ENCODE assay signal across 15 cellular contexts in the genomic region with DNA sequence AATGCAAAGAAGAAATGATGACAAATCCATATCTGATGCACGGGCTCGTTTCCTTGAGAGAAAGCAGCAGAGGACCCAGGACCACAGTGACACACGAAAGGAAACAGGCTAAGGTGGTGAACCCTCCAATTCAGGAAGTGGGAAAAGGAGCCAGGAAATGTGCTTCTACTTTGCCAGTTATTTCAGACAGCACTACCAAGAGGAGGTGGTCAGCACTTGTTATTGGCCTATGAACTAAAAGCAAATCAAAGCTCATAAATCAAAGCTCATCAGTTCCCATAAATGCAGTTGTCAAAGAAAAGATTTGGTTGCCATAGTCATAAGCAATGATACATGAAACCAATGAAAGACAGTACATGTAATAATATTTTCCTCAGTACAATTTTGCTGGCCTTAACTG. TPM values are rescaled to one million over a fixed set of nuclear protein-coding genes. Genes with fewer than 3 reads are reported as not detected.
DNase-seq lines count a peak whose midpoint lies in the region; ATAC-seq and TF ChIP-seq lines count a peak whose summit lies in the region.
"Had no signal": no experiment of that assay in that cellular context is flagged by ENCODE, and none has a peak within 500 bp of the region (broad histone marks: within the 10 kb centered on the region; RNA-seq: fewer than 3 reads in every experiment).

No MANE protein-coding gene starts in this region.

- no peak overlapping the region for H3K4me2 ChIP-seq in OCI-LY7 (ENCODE audit: low read length)

- CTCF ChIA-PET in OCI-LY7 (lab: Charles Lee; ENCODE audit: unreplicated experiment) (no interaction called here), activated B cell treated with CpG ODN at 0.5 μM for 24 hours (lab: Charles Lee) (interaction anchor here (1.0 kb wide), 1 partner anchor 36 kb away, joined by 3 read pairs; no protein-coding TSS in a partner anchor)

- intact Hi-C loops in OCI-LY7 (cut with micrococcal nuclease; ENCODE audit: unreplicated experiment) (no loop called here), activated B cell treated with CpG ODN at 0.5 μM for 24 hours (cut with micrococcal nuclease) (no loop called here), uterus (cut with DNase I; ENCODE audit: low total_unique reads) (no loop called here), psoas muscle (cut with DNase I) (no loop called here)

- no peak overlapping the region for H3K27ac ChIP-seq in OCI-LY7 (ENCODE audit: low read depth, low read length, poor library complexity, severe bottlenecking)
- no peak overlapping the region for H3K27ac ChIP-seq in uterus
- no peak overlapping the region for H3K27ac ChIP-seq in psoas muscle
- H3K27ac ChIP-seq: C4-2B had no signal

- H3K36me3 Mint-ChIP-seq in activated B cell treated with CpG ODN at 0.5 μM for 24 hours (ENCODE audit: low read depth): peaks cover 73% of the 10 kb centered on the region

- no peaks in the 10 kb centered on the region for H3K9me2 ChIP-seq in OCI-LY7 (ENCODE audit: insufficient read depth, low read length)

- POLR2A ChIA-PET in OCI-LY7 (lab: Charles Lee): interaction anchor here (0.6 to 0.7 kb wide), 3 partner anchors 66 to 1376 kb away, joined by 4 to 5 read pairs (median 4); no protein-coding TSS in a partner anchor
- POLR2A ChIA-PET in activated B cell treated with CpG ODN at 0.5 μM for 24 hours (lab: Charles Lee): interaction anchor here (1.3 kb wide), 1 partner anchor 12 kb away, joined by 3 read pairs; the partner anchor contains the start of gene CLTC

- H3K27ac Mint-ChIP-seq in activated B cell treated with CpG ODN at 0.5 μM for 24 hours: peak overlapping the region; percentile 44

- DNase-seq in GDM1 (lab: John Stamatoyannopoulos, UW): peak; percentile 22
- no peak for DNase-seq in OCI-LY7 (ENCODE audit: low spot score)
- DNase-seq in activated B cell treated with CpG ODN at 0.5 μM for 24 hours: no peak
- peak; percentile 16 to 60 for DNase-seq in lung microvascular endothelial cell (ENCODE audit: low read depth in 2 of 2)
- DNase-seq in uterus: no peak
- no peak for DNase-seq in NK-92 treated with Interleukin-12 subunit alpha and Interleukin-12 subunit beta, amount 100 ng/mL, for 24 hours (lab: John Stamatoyannopoulos, UW)
- no peak for DNase-seq in omental fat pad (ENCODE audit: low spot score)
- no peak for DNase-seq in psoas muscle
- DNase-seq: DMS153, DMS79 treated with DMSO at 0.1 percent for 48 hours, EL had no signal

- H3K27me3 ChIP-seq in uterus (no peaks in the 10 kb centered on the region), psoas muscle (ENCODE audit: insufficient read depth in 3 of 3, low read length in 2 of 3) (no peaks in the 10 kb centered on the region)
- H3K27me3 ChIP-seq: BE2C had no signal

- H3K79me2 ChIP-seq in OCI-LY7 (ENCODE audit: insufficient read depth, low read depth, low read length): no peaks in the 10 kb centered on the region

- no peak for TF ChIP-seq POLR2A in uterus (IDR thresholded peaks at IDR 0.05)

- TSS peak; percentile 38 for BruUV-seq in OCI-LY7 (replicated peaks; lab: Mats Ljungman, UMichigan)

- H3K27me3 Mint-ChIP-seq in activated B cell treated with CpG ODN at 0.5 μM for 24 hours: no peaks in the 10 kb centered on the region
- H3K27me3 Mint-ChIP-seq: CD4-positive, alpha-beta memory T cell had no signal

- H4K20me1 ChIP-seq in OCI-LY7 (ENCODE audit: insufficient read depth, low read length): no peaks in the 10 kb centered on the region

- H3K36me3 ChIP-seq in OCI-LY7 (ENCODE audit: insufficient read depth, low read length) (peaks cover 80% of the 10 kb centered on the region), uterus (no peaks in the 10 kb centered on the region), psoas muscle (ENCODE audit: insufficient read depth in 1 of 2, low read depth in 1 of 2) (peaks cover 3 to 73% of the 10 kb centered on the region in 2 donors)

- ATAC-seq in activated B cell treated with CpG ODN at 0.5 μM for 24 hours (ENCODE audit: low read depth): no peak
- ATAC-seq in omental fat pad (ENCODE audit: low FRiP score): no peak
- no peak for ATAC-seq in psoas muscle

- TF ChIP-seq CTCF in OCI-LY7 (conservative IDR thresholded peaks at IDR 0.05; ENCODE audit: low read length) (no peak), activated B cell treated with CpG ODN at 0.5 μM for 24 hours (IDR thresholded peaks at IDR 0.05) (no peak), uterus (IDR thresholded peaks at IDR 0.05) (no peak), omental fat pad (IDR thresholded peaks at IDR 0.05) (no peak), psoas muscle (IDR thresholded peaks at IDR 0.05) (no peak)

- no peaks in the 10 kb centered on the region for H3K4me1 ChIP-seq in OCI-LY7 (ENCODE audit: insufficient read depth, low read length, poor library complexity, severe bottlenecking)
- H3K4me1 ChIP-seq in uterus: no peaks in the 10 kb centered on the region
- H3K4me1 ChIP-seq in psoas muscle: peaks cover 9% of the 10 kb centered on the region
- H3K4me1 ChIP-seq: BE2C, HAP-1 had no signal

- H3K9me3 ChIP-seq in OCI-LY7 (ENCODE audit: low read length) (no peaks in the 10 kb centered on the region), uterus (no peaks in the 10 kb centered on the region), psoas muscle (no peaks in the 10 kb centered on the region)
- H3K9me3 ChIP-seq: BE2C, HAP-1 had no signal

- WGBS in psoas muscle, 3 donors: 73 to 79% (median 76%) methylated on average over 3 of the region's 3 CpGs

- H2AFZ ChIP-seq in OCI-LY7 (ENCODE audit: low read length): no peak overlapping the region

- no peaks in the 10 kb centered on the region for H3K4me1 Mint-ChIP-seq in activated B cell treated with CpG ODN at 0.5 μM for 24 hours

- H3K4me3 ChIP-seq in OCI-LY7 (ENCODE audit: low read depth, low read length, poor library complexity, severe bottlenecking): no peak overlapping the region
- H3K4me3 ChIP-seq in uterus: no peak overlapping the region
- no peak overlapping the region for H3K4me3 ChIP-seq in psoas muscle
- H3K4me3 ChIP-seq: HAP-1 had no signal

- H3K4me3 Mint-ChIP-seq in activated B cell treated with CpG ODN at 0.5 μM for 24 hours: no peak overlapping the region
- H3K4me3 Mint-ChIP-seq: CD4-positive, alpha-beta memory T cell had no signal

- H3K9me3 Mint-ChIP-seq in activated B cell treated with CpG ODN at 0.5 μM for 24 hours: no peaks in the 10 kb centered on the region
- H3K9me3 Mint-ChIP-seq: CD4-positive, alpha-beta memory T cell had no signal

RNA-seq across cellular contexts. Expression of gene CLTC, which starts 12.6 kb away (rescaled TPM):
- total RNA-seq in OCI-LY7 (2014; rRNA removed; shearing (Covaris generic)): 123 and 155 TPM in 2 replicates
- total RNA-seq in OCI-LY7 (2022) (214 and 227 TPM in 2 replicates), activated B cell treated with CpG ODN at 0.5 μM for 24 hours (148 and 189 TPM in 2 replicates), lung microvascular endothelial cell (313 and 327 TPM in 2 replicates), uterus (100 to 1,000 TPM in 3 of 4 donors, 10 to 100 TPM in 1; 89.7 to 463 (median 245) TPM), omental fat pad (100 to 1,000 TPM; 217 to 241 (median 230) TPM), psoas muscle (100 to 1,000 TPM in 3 of 4 donors, 10 to 100 TPM in 1; 92.4 to 156 (median 128) TPM)
- polyA plus RNA-seq in psoas muscle: 100 to 1,000 TPM in 2 of 3 donors, 10 to 100 TPM in 1; 61.4 to 124 (median 111) TPM

RNA-seq across cellular contexts. Expression of gene DHX40, which starts 41.7 kb away (rescaled TPM):
- 28.6 and 31.4 TPM in 2 replicates for total RNA-seq in OCI-LY7 (2014; rRNA removed; shearing (Covaris generic))
- 32.8 and 33.2 TPM in 2 replicates for total RNA-seq in OCI-LY7 (2022)
- 19.1 and 22.6 TPM in 2 replicates for total RNA-seq in activated B cell treated with CpG ODN at 0.5 μM for 24 hours
- 37.1 and 40.1 TPM in 2 replicates for total RNA-seq in lung microvascular endothelial cell
- total RNA-seq in uterus: 100 to 1,000 TPM in 1 of 4 donors, 10 to 100 TPM in 3; 15.0 to 113 (median 29.8) TPM
- 10 to 100 TPM; 21.6 to 51.7 (median 32.6) TPM for total RNA-seq in omental fat pad
- 10 to 100 TPM; 17.2 to 21.8 (median 20.1) TPM for total RNA-seq in psoas muscle
- 10 to 100 TPM in 2 of 3 donors, 1 to 10 TPM in 1; 8.5 to 17.2 (median 10.4) TPM for polyA plus RNA-seq in psoas muscle

Comparison
In these comparisons a context has a peak if more than half of its experiments do, and no peak if none do; other contexts are left out.
1. DNase-seq: peak in GDM1 (single experiment) and lung microvascular endothelial cell (2 of 2); none in OCI-LY7 (single experiment), activated B cell treated with CpG ODN at 0.5 μM for 24 hours (single experiment), uterus (0 of 2), NK-92 treated with Interleukin-12 subunit alpha and Interleukin-12 subunit beta, amount 100 ng/mL, for 24 hours (single experiment), omental fat pad (single experiment) and psoas muscle (0 of 2).